In the genomic region with DNA sequence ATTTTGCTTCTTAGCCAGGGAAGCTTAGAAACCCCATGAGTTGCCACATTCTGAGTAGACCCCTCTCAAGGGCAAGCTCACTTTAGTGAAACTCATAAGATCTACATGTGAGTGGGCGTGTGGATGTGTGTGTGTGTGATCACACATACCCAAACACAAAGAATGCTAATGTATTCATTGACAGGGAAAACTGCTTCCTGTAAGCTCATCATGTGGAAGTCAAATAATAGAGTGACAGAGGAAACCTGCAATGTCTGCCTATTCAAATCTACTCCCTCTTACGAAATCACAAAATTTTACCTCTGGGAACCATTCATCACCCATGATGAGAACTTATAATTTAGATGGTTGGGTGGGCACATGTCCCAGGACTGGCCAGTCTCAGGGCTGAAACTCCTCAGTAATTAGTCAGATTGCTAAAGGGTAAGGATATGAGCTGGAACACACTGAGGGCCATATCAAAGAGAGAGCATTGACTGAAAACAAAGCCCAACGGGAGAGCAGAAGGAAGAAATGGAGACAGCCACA, we compare ENCODE assay signal across 16 cellular contexts. TPM values are rescaled to one million over a fixed set of nuclear protein-coding genes. Genes with fewer than 3 reads are reported as not detected.
DNase-seq lines count a peak whose midpoint lies in the region; TF ChIP-seq lines count a peak whose summit lies in the region.
"Had no signal": no experiment of that assay in that cellular context is flagged by ENCODE, and none has a peak within 500 bp of the region (broad histone marks: within the 10 kb centered on the region; RNA-seq: fewer than 3 reads in every experiment).

No MANE protein-coding gene starts in this region.

- TF ChIP-seq POLR2A in ovary (IDR thresholded peaks at IDR 0.05): no peak

- H3K79me2 ChIP-seq in osteoblast (ENCODE audit: insufficient read depth, low read length): peaks cover 2% of the 10 kb centered on the region

- no peaks in the 10 kb centered on the region for H3K36me3 ChIP-seq in right atrium auricular region
- no peaks in the 10 kb centered on the region for H3K36me3 ChIP-seq in ovary
- no peaks in the 10 kb centered on the region for H3K36me3 ChIP-seq in osteoblast (ENCODE audit: insufficient read depth, low read length)

- peaks cover 0 to 11% of the 10 kb centered on the region in 2 donors for H3K4me1 ChIP-seq in right atrium auricular region
- H3K4me1 ChIP-seq in ovary (ENCODE audit: insufficient read depth): no peaks in the 10 kb centered on the region
- H3K4me1 ChIP-seq in osteoblast (ENCODE audit: insufficient read depth, low read length): no peaks in the 10 kb centered on the region

- TF ChIP-seq EP300 in ovary (IDR thresholded peaks at IDR 0.05): no peak

- H3K4me2 ChIP-seq in osteoblast (ENCODE audit: insufficient read depth, low read length): no peak overlapping the region
- H3K4me2 ChIP-seq: PC-9, SK-N-SH had no signal

- 76 to 82% (median 81%) methylated on average over 3 of the region's 3 CpGs for WGBS in ovary, 3 donors

- H3K4me3 ChIP-seq in epithelial cell of proximal tubule (ENCODE audit: low read depth, low read length): no peak overlapping the region
- H3K4me3 ChIP-seq in right atrium auricular region: no peak overlapping the region
- no peak overlapping the region for H3K4me3 ChIP-seq in ovary
- H3K4me3 ChIP-seq in osteoblast (ENCODE audit: insufficient read depth, low read length): no peak overlapping the region
- H3K4me3 ChIP-seq: PC-9 had no signal

- no peak overlapping the region for H3K27ac ChIP-seq in right atrium auricular region
- H3K27ac ChIP-seq in ovary: no peak overlapping the region
- no peak overlapping the region for H3K27ac ChIP-seq in osteoblast (ENCODE audit: low read depth, low read length)
- H3K27ac ChIP-seq: PC-9 had no signal

- no peaks in the 10 kb centered on the region for H4K20me1 ChIP-seq in osteoblast (ENCODE audit: insufficient read depth, low read length)

- TF ChIP-seq CTCF in epithelial cell of proximal tubule (conservative IDR thresholded peaks at IDR 0.05; ENCODE audit: low read depth, low read length): no peak
- TF ChIP-seq CTCF in right atrium auricular region (IDR thresholded peaks at IDR 0.05): no peak
- no peak for TF ChIP-seq CTCF in ovary (IDR thresholded peaks at IDR 0.05)
- TF ChIP-seq CTCF in osteoblast (IDR thresholded peaks at IDR 0.05; ENCODE audit: extremely low read depth, low read depth, low read length): no peak

- H3K27me3 ChIP-seq in right atrium auricular region: no peaks in the 10 kb centered on the region
- no peaks in the 10 kb centered on the region for H3K27me3 ChIP-seq in ovary
- no peaks in the 10 kb centered on the region for H3K27me3 ChIP-seq in osteoblast (ENCODE audit: insufficient read depth, low read length)

- H3K9me3 ChIP-seq in right atrium auricular region: no peaks in the 10 kb centered on the region
- H3K9me3 ChIP-seq in ovary: no peaks in the 10 kb centered on the region
- no peaks in the 10 kb centered on the region for H3K9me3 ChIP-seq in osteoblast (ENCODE audit: low read depth, low read length)
- H3K9me3 ChIP-seq: SK-N-SH had no signal

- DNase-seq in EL (peak; percentile 5), NCI-H69 (lab: John Stamatoyannopoulos, UW) (peak; percentile 59), epithelial cell of proximal tubule (ENCODE audit: low read depth) (peak; percentile 6), renal cortical epithelial cell (ENCODE audit: low read depth) (peak; percentile 28), NCI-H2227 treated with DMSO at 0.1 percent for 48 hours (lab: John Stamatoyannopoulos, UW) (no peak), right atrium auricular region (ENCODE audit: low spot score) (no peak), ovary (no peak), osteoblast (ENCODE audit: insufficient read length, low spot score, missing footprints) (no peak)
- DNase-seq: GOT3, HCEC 1CT, NCI-H1694, NCI-H2081 treated with DMSO at 0.1 percent for 48 hours, NCI-H748 treated with DMSO at 0.1 percent for 48 hours, PC-9, SIG-M5, SK-N-SH had no signal

- H2AFZ ChIP-seq in osteoblast (ENCODE audit: low read length): no peak overlapping the region
- H2AFZ ChIP-seq: PC-9 had no signal

- intact Hi-C loops in ovary (cut with DNase I): no loop called here

RNA-seq across cellular contexts. Expression of a gene that starts 48.4 kb away (rescaled TPM):
- total RNA-seq in epithelial cell of proximal tubule (0.22 and 1.4 TPM in 2 replicates), renal cortical epithelial cell (0.87 and 4.4 TPM in 2 replicates), right atrium auricular region (10 to 100 TPM; 11.6 to 17.9 TPM), ovary (10 to 100 TPM in 1 of 7 donors, 1 to 10 TPM in 6; 1.4 to 14.0 (median 2.0) TPM), osteoblast (26.1 and 69.8 TPM in 2 replicates)
- 1 to 10 TPM in 1 of 2 donors, under 1 TPM in 1; 0.81 to 7.2 TPM for polyA plus RNA-seq in ovary

Comparison
In these comparisons a context has a peak if more than half of its experiments do, and no peak if none do; other contexts are left out.
1. DNase-seq: peak in EL (single experiment), NCI-H69 (single experiment), epithelial cell of proximal tubule (single experiment) and renal cortical epithelial cell (single experiment); none in NCI-H2227 treated with DMSO at 0.1 percent for 48 hours (single experiment), right atrium auricular region (single experiment), ovary (0 of 5) and osteoblast (single experiment).